26 cellular contexts compared by ENCODE assay signal in the genomic region with DNA sequence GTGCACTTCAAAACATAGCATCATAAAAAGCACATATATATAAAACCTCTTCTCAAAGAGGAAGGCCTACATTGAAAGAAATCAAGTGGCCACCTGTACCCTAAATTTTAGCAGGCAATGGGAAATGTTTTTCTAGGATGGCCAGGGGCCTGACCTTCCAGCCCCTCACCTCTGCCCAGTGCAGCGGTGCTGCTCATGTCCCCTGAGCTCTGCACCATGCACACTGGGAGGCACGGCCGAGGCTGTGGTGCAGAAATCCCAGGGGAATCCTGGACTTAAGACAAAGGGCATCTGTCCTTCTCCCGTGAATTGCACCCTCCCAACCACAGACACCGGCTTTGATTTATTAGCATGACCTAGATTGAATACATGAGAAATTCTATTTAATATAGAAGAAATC.
"Had no signal": no experiment of that assay in that cellular context is flagged by ENCODE, and none has a peak within 500 bp of the region (broad histone marks: within the 10 kb centered on the region; RNA-seq: fewer than 3 reads in every experiment).

No MANE protein-coding gene starts in this region.

- H3K27ac ChIP-seq: stomach, suprapubic skin, testis, thoracic aorta, thyroid gland, tibial artery, tibial nerve, transverse colon, upper lobe of left lung, upper lobe of right lung, uterus, vagina had no signal

- H3K4me1 ChIP-seq: stomach, suprapubic skin, testis, thyroid gland, tibial artery, tibial nerve, transverse colon, upper lobe of left lung, upper lobe of right lung, uterus, vagina had no signal

- DNase-seq: stimulated activated CD4-positive, alpha-beta T cell treated with anti-CD3 and anti-CD28 coated beads, Interleukin-2, amount 100 ng/mL, for 48 hours; stimulated activated CD4-positive, alpha-beta T cell treated with anti-CD3 and anti-CD28 coated beads, Interleukin-4, amount 100 ng/mL, for 1 hour; stimulated activated CD4-positive, alpha-beta T cell treated with anti-CD3 and anti-CD28 coated beads, Interleukin-4, amount 100 ng/mL, for 24 hours; stimulated activated CD4-positive, alpha-beta T cell treated with anti-CD3 and anti-CD28 coated beads, Interleukin-4, amount 100 ng/mL, for 4 hours; stimulated activated CD8-positive, alpha-beta memory T cell treated with anti-CD3 and anti-CD28 coated beads, Interleukin-4, amount 100 ng/mL, for 48 hours; stimulated activated naive B cell treated with anti-CD40 and anti-IgM and Interleukin-4, amounts not matched to agents 10 μg/mL and 1 μg/mL and 100 μg/mL, for 72 hours; stimulated activated naive CD4-positive, alpha-beta T cell; stimulated activated naive CD4-positive, alpha-beta T cell treated with Interleukin-2 at 50 U/mL for 16 hours; stimulated activated naive CD8-positive, alpha-beta T cell treated with anti-CD3 and anti-CD28 coated beads, Interleukin-15, amount 100 ng/mL, for 72 hours; stimulated activated naive CD8-positive, alpha-beta T cell treated with anti-CD3 and anti-CD28 coated beads, Interleukin-15, Interleukin-2, amounts not matched to agents 100 U/mL and 50 U/mL, for 24 hours; stomach; substantia nigra; testis; thyroid gland; tibial artery; transverse colon; trophoblast cell; upper lobe of left lung; upper lobe of right lung; uterus had no signal

- H3K36me3 ChIP-seq: stomach, suprapubic skin, thoracic aorta, thyroid gland, tibial artery, tibial nerve, transverse colon, upper lobe of left lung, upper lobe of right lung, uterus, vagina had no signal

- H3K27me3 ChIP-seq: stomach, suprapubic skin, testis, thyroid gland, tibial artery, tibial nerve, transverse colon, upper lobe of left lung, upper lobe of right lung, uterus, vagina had no signal

- H3K9me3 ChIP-seq: suprapubic skin, testis, thoracic aorta, thyroid gland, transverse colon, upper lobe of right lung, uterus, vagina had no signal

- ATAC-seq: stimulated activated effector memory CD8-positive, alpha-beta T cell treated with anti-CD3 and anti-CD28 coated beads, Interleukin-12 subunit alpha, Interleukin-12 subunit beta, amount 100 ng/mL, for 72 hours; stimulated activated memory B cell treated with anti-CD40 and anti-IgM and Interleukin-4, amounts not matched to agents 10 μg/mL and 1 μg/mL and 100 μg/mL, for 72 hours; stimulated activated naive B cell treated with anti-CD40 and anti-IgM and Interleukin-4, amounts not matched to agents 10 μg/mL and 1 μg/mL and 100 μg/mL, for 72 hours; stimulated activated naive CD8-positive, alpha-beta T cell treated with anti-CD3 and anti-CD28 coated beads, Interleukin-15, amount 100 ng/mL, for 72 hours; stimulated activated naive CD8-positive, alpha-beta T cell treated with anti-CD3 and anti-CD28 coated beads, Interleukin-15, Interleukin-2, amounts not matched to agents 100 U/mL and 50 U/mL, for 24 hours; upper lobe of right lung had no signal

- H3K4me3 ChIP-seq: stomach, suprapubic skin, testis, thoracic aorta, thyroid gland, tibial artery, tibial nerve, transverse colon, upper lobe of left lung, upper lobe of right lung, uterus, vagina had no signal
